ENCODE assay signal across 1 cellular context in the genomic region with DNA sequence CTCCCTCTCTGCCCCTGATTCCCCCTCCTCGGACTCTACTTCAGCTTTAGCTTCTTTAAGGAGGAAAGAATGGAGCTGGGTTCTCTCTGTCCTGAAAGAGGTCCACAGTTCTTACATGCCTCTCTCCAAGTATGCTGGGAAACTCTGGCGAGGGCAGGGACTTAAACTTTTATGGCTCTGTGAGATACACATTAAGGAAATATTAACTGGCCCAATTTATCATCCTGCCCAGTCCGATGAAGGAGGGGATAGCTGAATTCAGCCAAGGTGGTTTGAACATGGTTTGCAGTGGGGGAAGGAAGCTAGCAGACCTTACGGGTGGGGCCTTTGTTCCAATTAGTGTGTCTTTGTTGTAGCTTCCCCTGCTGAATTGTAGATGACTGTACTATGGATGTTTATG.
TF ChIP-seq lines count a peak whose summit lies in the region.

No MANE protein-coding gene starts in this region.

TF ChIP-seq in GM12878, 131 proteins besides CTCF, POLR2A, EP300 and RAD21 (continued from another document):
- TF ChIP-seq, protein P1, sequence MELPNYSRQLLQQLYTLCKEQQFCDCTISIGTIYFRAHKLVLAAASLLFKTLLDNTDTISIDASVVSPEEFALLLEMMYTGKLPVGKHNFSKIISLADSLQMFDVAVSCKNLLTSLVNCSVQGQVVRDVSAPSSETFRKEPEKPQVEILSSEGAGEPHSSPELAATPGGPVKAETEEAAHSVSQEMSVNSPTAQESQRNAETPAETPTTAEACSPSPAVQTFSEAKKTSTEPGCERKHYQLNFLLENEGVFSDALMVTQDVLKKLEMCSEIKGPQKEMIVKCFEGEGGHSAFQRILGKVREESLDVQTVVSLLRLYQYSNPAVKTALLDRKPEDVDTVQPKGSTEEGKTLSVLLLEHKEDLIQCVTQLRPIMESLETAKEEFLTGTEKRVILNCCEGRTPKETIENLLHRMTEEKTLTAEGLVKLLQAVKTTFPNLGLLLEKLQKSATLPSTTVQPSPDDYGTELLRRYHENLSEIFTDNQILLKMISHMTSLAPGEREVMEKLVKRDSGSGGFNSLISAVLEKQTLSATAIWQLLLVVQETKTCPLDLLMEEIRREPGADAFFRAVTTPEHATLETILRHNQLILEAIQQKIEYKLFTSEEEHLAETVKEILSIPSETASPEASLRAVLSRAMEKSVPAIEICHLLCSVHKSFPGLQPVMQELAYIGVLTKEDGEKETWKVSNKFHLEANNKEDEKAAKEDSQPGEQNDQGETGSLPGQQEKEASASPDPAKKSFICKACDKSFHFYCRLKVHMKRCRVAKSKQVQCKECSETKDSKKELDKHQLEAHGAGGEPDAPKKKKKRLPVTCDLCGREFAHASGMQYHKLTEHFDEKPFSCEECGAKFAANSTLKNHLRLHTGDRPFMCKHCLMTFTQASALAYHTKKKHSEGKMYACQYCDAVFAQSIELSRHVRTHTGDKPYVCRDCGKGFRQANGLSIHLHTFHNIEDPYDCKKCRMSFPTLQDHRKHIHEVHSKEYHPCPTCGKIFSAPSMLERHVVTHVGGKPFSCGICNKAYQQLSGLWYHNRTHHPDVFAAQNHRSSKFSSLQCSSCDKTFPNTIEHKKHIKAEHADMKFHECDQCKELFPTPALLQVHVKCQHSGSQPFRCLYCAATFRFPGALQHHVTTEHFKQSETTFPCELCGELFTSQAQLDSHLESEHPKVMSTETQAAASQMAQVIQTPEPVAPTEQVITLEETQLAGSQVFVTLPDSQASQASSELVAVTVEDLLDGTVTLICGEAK (IDR thresholded peaks at IDR 0.05; ENCODE audit: borderline replicate concordance), result no peak
- TF ChIP-seq NR2C2 (IDR thresholded peaks at IDR 0.05; ENCODE audit: borderline replicate concordance, control insufficient read depth, insufficient read length, low read depth), result no peak
- TF ChIP-seq KAT2A (conservative IDR thresholded peaks at IDR 0.05; ENCODE audit: control insufficient read depth, low read depth, low read length), result no peak
- no peak for TF ChIP-seq POLR2AphosphoS5 (IDR thresholded peaks at IDR 0.05; ENCODE audit: low read length)
- TF ChIP-seq POLR2AphosphoS2 (IDR thresholded peaks at IDR 0.05; ENCODE audit: low read depth, low read length), result no peak
